Comparison of ENCODE assay signal across 8 cellular contexts in the genomic region with DNA sequence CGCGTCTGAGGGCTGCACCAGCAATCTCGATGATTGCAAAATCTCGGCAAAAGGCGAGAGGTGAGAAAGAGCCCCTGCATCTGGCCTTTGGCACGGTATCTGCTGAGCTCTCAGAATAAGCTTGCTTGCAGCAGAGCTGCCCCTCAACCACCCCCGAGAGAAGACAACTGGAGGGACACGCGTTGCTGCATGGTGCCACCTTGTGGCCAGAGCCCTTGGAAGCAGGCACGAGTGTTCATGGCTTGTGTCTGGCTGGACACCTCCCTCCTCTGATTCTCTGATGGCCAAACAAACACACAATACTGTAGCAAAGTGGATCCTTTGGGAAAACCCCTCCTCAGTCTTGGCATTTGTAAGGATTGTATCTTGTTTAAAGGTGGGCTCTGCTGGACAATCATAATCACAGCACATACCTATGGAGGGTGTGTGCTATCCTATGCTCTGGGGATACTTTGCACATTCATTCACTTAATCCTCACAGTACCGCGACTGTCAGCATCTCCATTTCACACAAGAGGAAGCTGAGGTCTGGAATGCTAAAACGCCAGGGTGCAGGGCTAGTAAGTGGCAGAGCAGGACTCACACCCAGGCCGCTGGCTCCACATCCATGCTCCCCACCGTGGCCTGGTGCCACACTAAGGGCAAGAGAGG.
DNase-seq lines count a peak whose midpoint lies in the region; ATAC-seq, FAIRE-seq and TF ChIP-seq lines count a peak whose summit lies in the region.
"Not testable (repeated sequence)": the region's sequence is repeated elsewhere in the genome, so short reads cannot be mapped to it uniquely, and the experiment has no call there.

No MANE protein-coding gene starts in this region.

- peak; percentile 84 to 89 for ATAC-seq in A549
- peak; percentile 87 for ATAC-seq in Panc1
- ATAC-seq in left colon, result peak; percentile 76
- ATAC-seq in sciatic nerve, result peak; percentile 91

- not testable (repeated sequence) for H3K27me3 ChIP-seq in Panc1 (ENCODE audit: control insufficient read depth, insufficient read depth, low read length); endodermal cell (ENCODE audit: control insufficient read depth, insufficient read depth, low read length, poor library complexity, severe bottlenecking)

- not testable (repeated sequence) for H3K27ac Mint-ChIP-seq in endodermal cell

- 39% methylated on average over 10 of the region's 15 CpGs for WGBS in A549 (ENCODE audit: missing lambda C conversion rate)
- 47 to 52% methylated on average over 4 to 15 of the region's 15 CpGs for WGBS in endodermal cell (ENCODE audit: insufficient coverage in 1 of 2, insufficient read length in 1 of 2), 2 experiments

- CTCF ChIA-PET in A549 (lab: Yijun Ruan, JAX) (interaction anchor here (0.6 to 45.3 kb wide), 15 partner anchors 10 to 225 kb away, joined by 3 to 829 read pairs (median 3); no protein-coding TSS in a partner anchor), Panc1 (lab: Charles Lee) (interaction anchor here (1.4 kb wide), 1 partner anchor 67 kb away, joined by 5 read pairs; no protein-coding TSS in a partner anchor)

- in situ Hi-C loops in Panc1 (cut with HindIII; ENCODE audit: low pct_unique_long_range_greater_than_20kb, low sequenced_read_pairs), result not testable (repeated sequence)

- not testable (repeated sequence) for H3K9me3 Mint-ChIP-seq in endodermal cell

- POLR2A ChIA-PET in A549 (lab: Yijun Ruan, JAX); Panc1 (lab: Charles Lee): not testable (repeated sequence)

- peaks cover 13% of the 10 kb centered on the region for H3K4me1 ChIP-seq in A549
- H3K4me1 ChIP-seq in Panc1 (ENCODE audit: control insufficient read depth, insufficient read depth, low read length), result not testable (repeated sequence)
- H3K4me1 ChIP-seq in endodermal cell (ENCODE audit: control insufficient read depth, insufficient read depth, low read length), result peaks cover 14% of the 10 kb centered on the region

- peak; percentile 84 for FAIRE-seq in A549 (lab: Jason Lieb, UNC)

- not testable (repeated sequence) for H3K4me3 ChIP-seq in A549; NB4 (ENCODE audit: low read depth, low read length); Panc1 (ENCODE audit: low read depth in 2 of 2, low read length in 2 of 2); endodermal cell (ENCODE audit: low read length)

- peak in 1 of 2 experiments; percentile 58 for DNase-seq in A549 (ENCODE audit: low read depth in 1 of 2, low spot score in 1 of 2)
- peak; percentile 70 for DNase-seq in NB4 (ENCODE audit: low read depth)
- not testable (repeated sequence) for DNase-seq in Panc1 (ENCODE audit: low read depth, low spot score)
- peak; percentile 30 for DNase-seq in activated CD8-positive, alpha-beta memory T cell treated with anti-CD3 and anti-CD28 coated beads, Interleukin-2, amount 50 U/mL, for 4 hours
- DNase-seq in endodermal cell, result peak; percentile 93
- DNase-seq in left colon, result peak; percentile 62 to 82
- peak; percentile 88 for DNase-seq in sciatic nerve (ENCODE audit: low spot score)

- H3K27me3 Mint-ChIP-seq in endodermal cell (ENCODE audit: insufficient read depth), result not testable (repeated sequence)

- not testable (repeated sequence) for H3K4me2 ChIP-seq in A549

- H3K4me1 Mint-ChIP-seq in endodermal cell, result peaks cover 32% of the 10 kb centered on the region

- TF ChIP-seq POLR2A in A549 (IDR thresholded peaks at IDR 0.05; ENCODE audit: low read length); NB4 (IDR thresholded peaks at IDR 0.05; ENCODE audit: extremely low read depth, insufficient read length): not testable (repeated sequence)

- H3K27ac ChIP-seq in A549, result peak overlapping the region in 1 of 2 experiments; percentile 45; a peak in 2 of 6 replicates
- not testable (repeated sequence) for H3K27ac ChIP-seq in Panc1 (ENCODE audit: low read length); endodermal cell (ENCODE audit: low read depth, low read length)

- H3K9me3 ChIP-seq in A549; Panc1 (ENCODE audit: control insufficient read depth, insufficient read depth, low read depth, low read length); endodermal cell (ENCODE audit: control insufficient read depth, low read length): not testable (repeated sequence)

- H3K4me3 Mint-ChIP-seq in endodermal cell, result not testable (repeated sequence)

- H3K36me3 Mint-ChIP-seq in endodermal cell (ENCODE audit: low read depth), result not testable (repeated sequence)

- BruUV-seq in Panc1 (replicated peaks; lab: Mats Ljungman, UMichigan), result not testable (repeated sequence)

- not testable (repeated sequence) for H3K36me3 ChIP-seq in Panc1 (ENCODE audit: control insufficient read depth, insufficient read depth, low read length); endodermal cell (ENCODE audit: control insufficient read depth, insufficient read depth, low read length)

- TF ChIP-seq CTCF in A549 (IDR thresholded peaks at IDR 0.05), result peak; percentile 69
- peak; percentile 81 for TF ChIP-seq CTCF in GM12873 (IDR thresholded peaks at IDR 0.05; ENCODE audit: insufficient read depth, low read depth, low read length, missing control alignments)
- peak; percentile 65 for TF ChIP-seq CTCF in NB4 (IDR thresholded peaks at IDR 0.05; ENCODE audit: low read depth, low read length)
- peak; percentile 83 for TF ChIP-seq CTCF in Panc1 (IDR thresholded peaks at IDR 0.05)
- TF ChIP-seq CTCF in endodermal cell (conservative IDR thresholded peaks at IDR 0.05), result peak; percentile 85

- TF ChIP-seq RAD21 in A549 (conservative IDR thresholded peaks at IDR 0.05 in 1 of 2, IDR thresholded peaks at IDR 0.05 in 1 of 2), result peak; percentile 65 to 73

- H3K9ac ChIP-seq in endodermal cell (ENCODE audit: extremely low read depth, low read length, poor library complexity, severe bottlenecking), result not testable (repeated sequence)

- intact Hi-C loops in Panc1 (cut with micrococcal nuclease; ENCODE audit: unreplicated experiment); left colon (cut with DNase I, micrococcal nuclease); sciatic nerve (cut with DNase I): not testable (repeated sequence)

- not testable (repeated sequence) for TF ChIP-seq EP300 in A549 (IDR thresholded peaks at IDR 0.05)

TF ChIP-seq in A549, 52 proteins besides CTCF, POLR2A, EP300 and RAD21:
- TF ChIP-seq MYC (IDR thresholded peaks at IDR 0.05; ENCODE audit: borderline replicate concordance, low read length), result peak; percentile 33; the same call in 1 of the 2 replicates
- peak; percentile 69 for TF ChIP-seq SMC3 (IDR thresholded peaks at IDR 0.05)
